16 cellular contexts compared by ENCODE assay signal in the genomic region with DNA sequence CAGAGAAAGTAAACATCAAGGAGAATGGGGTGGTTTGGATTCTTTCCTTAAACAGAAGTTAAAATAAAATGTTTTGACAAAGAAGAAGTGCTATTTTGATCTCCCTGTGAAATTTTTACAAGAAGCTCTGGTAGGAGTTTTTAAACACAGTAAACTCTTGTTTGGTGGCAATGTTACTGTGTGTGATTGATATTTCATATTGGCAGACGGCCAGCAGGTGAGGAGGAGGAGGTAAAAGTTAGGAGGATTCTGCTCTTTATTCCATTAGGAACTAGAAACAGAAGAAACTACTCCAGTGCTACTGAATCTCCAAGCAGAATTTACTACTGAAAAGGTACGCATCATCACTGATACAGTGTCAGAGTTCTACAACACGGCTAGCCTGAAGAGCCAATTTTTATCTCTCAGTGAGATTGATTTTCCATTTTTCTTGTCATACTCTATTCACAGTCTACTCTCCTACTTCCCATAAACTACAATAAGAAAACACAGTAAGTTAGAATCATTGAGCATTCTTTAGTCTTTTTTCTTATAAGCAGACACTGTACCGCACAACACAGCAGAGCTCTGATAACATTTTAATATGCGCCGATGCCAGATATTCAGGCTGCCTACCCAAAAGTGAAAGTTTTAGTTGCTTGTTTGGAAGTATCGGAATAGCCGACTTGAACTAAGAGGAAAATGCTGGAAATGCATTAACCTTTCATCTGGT.
"Had no signal": no experiment of that assay in that cellular context is flagged by ENCODE, and none has a peak within 500 bp of the region (broad histone marks: within the 10 kb centered on the region; RNA-seq: fewer than 3 reads in every experiment).

No MANE protein-coding gene starts in this region.

- ATAC-seq: gastrocnemius medialis; heart left ventricle; natural killer cell treated with Interleukin-12 subunit alpha and Interleukin-12 subunit beta and Interleukin-15 and Interleukin-18, amount 100 ng/mL, for 72 hours; T-helper 17 cell; WTC11 had no signal

- DNase-seq: activated CD4-positive, alpha-beta T cell treated with anti-CD3 and anti-CD28 coated beads for 48 hours; activated CD8-positive, alpha-beta memory T cell treated with anti-CD3 and anti-CD28 coated beads, Interleukin-2, amount 50 U/mL, for 4 hours; activated CD8-positive, alpha-beta T cell treated with anti-CD3 and anti-CD28 coated beads, Interleukin-2, amount 10 ng/mL, durations not matched to agents 7 days and 5 days; activated effector memory CD4-positive, alpha-beta T cell treated with anti-CD3 and anti-CD28 coated beads, Interleukin-2, amount 50 U/mL, for 16 hours; activated T-cell treated with anti-CD3 and anti-CD28 coated beads, Interleukin-2, amount 50 U/mL, for 48 hours; effector CD4-positive, alpha-beta T cell; gastrocnemius medialis; heart left ventricle; left ventricle myocardium inferior; right cardiac atrium; T-helper 17 cell; upper lobe of left lung had no signal

- H3K9me3 ChIP-seq: gastrocnemius medialis, left ventricle myocardium inferior, upper lobe of left lung had no signal

- H3K4me3 ChIP-seq: coronary artery, gastrocnemius medialis, left ventricle myocardium inferior, smooth muscle cell, upper lobe of left lung had no signal

- H3K27me3 ChIP-seq: gastrocnemius medialis, heart left ventricle, upper lobe of left lung had no signal

- H3K27ac ChIP-seq: coronary artery, gastrocnemius medialis, heart left ventricle, left ventricle myocardium inferior, upper lobe of left lung had no signal

- H3K36me3 ChIP-seq: gastrocnemius medialis, heart left ventricle, left ventricle myocardium inferior, upper lobe of left lung had no signal

- H3K4me1 ChIP-seq: gastrocnemius medialis, heart left ventricle, left ventricle myocardium inferior, upper lobe of left lung had no signal
